Comparison of ENCODE assay signal across 8 cellular contexts in genomic region chr11:64878223-64878493, GRCh38. TPM values are rescaled to one million over a fixed set of nuclear protein-coding genes. Genes with fewer than 3 reads are reported as not detected.
DNase-seq lines count a peak whose midpoint lies in the region; ATAC-seq and TF ChIP-seq lines count a peak whose summit lies in the region.

No MANE protein-coding gene starts in this region.

- H3K36me3 ChIP-seq in H7 (replicated peaks; ENCODE audit: control insufficient read depth, insufficient read depth, low read length) (no peaks in the 10 kb centered on the region; the same call in 1 of the 2 replicates), sigmoid colon (peaks cover 4 to 7% (median 5%) of the 10 kb centered on the region in 4 donors)

- DNase-seq in AG04449 (ENCODE audit: low read depth, low spot score) = no peak
- no peak for DNase-seq in H7
- no peak for DNase-seq in WTC11 (ENCODE audit: low spot score)
- no peak for DNase-seq in Right ventricle myocardium superior
- DNase-seq in sigmoid colon = no peak
- DNase-seq in NCI-H187 treated with DMSO at 0.1 percent for 48 hours (lab: John Stamatoyannopoulos, UW) = no peak
- no peak for DNase-seq in activated CD8-positive, alpha-beta memory T cell treated with anti-CD3 and anti-CD28 coated beads for 24 hours
- DNase-seq in GM03348 (ENCODE audit: low spot score) = no peak

- H3K9me3 Mint-ChIP-seq in WTC11 = no peaks in the 10 kb centered on the region

- H3K4me1 ChIP-seq in sigmoid colon = peaks cover 0 to 54% (median 49%) of the 10 kb centered on the region in 4 donors

- peak overlapping the region; percentile 84 to 97 (median 94) for H3K27ac ChIP-seq in sigmoid colon

- CTCF ChIA-PET in AG04449 (lab: Yijun Ruan, JAX) (interaction anchor here (2.6 to 28.0 kb wide), 4 partner anchors 11 to 136 kb away, joined by 8 to 1375 read pairs (median 60); partner anchors contain the start of genes ARL2 and CDC42BPG), WTC11 (lab: Charles Lee) (interaction anchor here (0.7 to 22.9 kb wide), 8 partner anchors 10 to 232 kb away, joined by 3 to 372 read pairs (median 9); partner anchors contain the start of gene CDC42BPG)

- 0% methylated on average over 21 of the region's 21 CpGs for WGBS in sigmoid colon, 2 donors

- H3K9me3 ChIP-seq in sigmoid colon = no peaks in the 10 kb centered on the region

- H3K4me3 Mint-ChIP-seq in WTC11 = peak overlapping the region; percentile 77

- no peaks in the 10 kb centered on the region; the same call in 1 of the 2 replicates for H3K36me3 Mint-ChIP-seq in WTC11

- H3K4me3 ChIP-seq in AG04449 (ENCODE audit: low read depth, low read length) (peak overlapping the region; percentile 99), H7 (ENCODE audit: insufficient read depth, low read depth, low read length) (peak overlapping the region; percentile 98), sigmoid colon (peak overlapping the region; percentile 61 to 89 (median 72))

- peaks cover 7% of the 10 kb centered on the region for H3K27me3 Mint-ChIP-seq in WTC11 (ENCODE audit: low read depth)

- TF ChIP-seq CTCF in AG04449 (IDR thresholded peaks at IDR 0.05; ENCODE audit: insufficient read depth, low read length, missing control alignments) (no peak), WTC11 (IDR thresholded peaks at IDR 0.05) (no peak), sigmoid colon (IDR thresholded peaks at IDR 0.05) (peak in 1 of 4 experiments; percentile 25)

- POLR2A ChIA-PET in AG04449 (lab: Yijun Ruan, JAX) (interaction anchor here (0.6 to 4.3 kb wide), 10 partner anchors 10 to 68 kb away, joined by 3 to 61 read pairs (median 10); partner anchors contain the start of gene MEN1), WTC11 (lab: Charles Lee) (interaction anchor here (0.6 to 2.4 kb wide), 3 partner anchors 29 to 317 kb away, joined by 3 to 6 read pairs (median 3); no protein-coding TSS in a partner anchor)

- peaks cover 2% of the 10 kb centered on the region for H3K27me3 ChIP-seq in H7 (ENCODE audit: control insufficient read depth, insufficient read depth, low read length)
- no peaks in the 10 kb centered on the region for H3K27me3 ChIP-seq in sigmoid colon

- intact Hi-C loops in Right ventricle myocardium superior (cut with DNase I) (no loop called here), sigmoid colon (cut with DNase I) (loop anchor here (1.0 kb wide), 1 partner anchor 14 kb away; no protein-coding TSS in a partner anchor)

- ATAC-seq in WTC11 (no peak; the same call in 1 of the 2 replicates), Right ventricle myocardium superior (ENCODE audit: poor library complexity) (peak; percentile 45)

- no peak overlapping the region for H3K27ac Mint-ChIP-seq in WTC11

- H3K4me1 Mint-ChIP-seq in WTC11 = peaks cover 20% of the 10 kb centered on the region

- no peak for TF ChIP-seq EP300 in sigmoid colon (IDR thresholded peaks at IDR 0.05)

- TF ChIP-seq POLR2A in sigmoid colon (IDR thresholded peaks at IDR 0.05) = no peak

TF ChIP-seq in WTC11, 78 proteins besides CTCF, POLR2A, EP300 and RAD21 (continues in another document):
- TF ChIP-seq TCF7 (CRISPR knock-in tag; IDR thresholded peaks at IDR 0.05; ENCODE audit: low read depth) = peak; percentile 45; the same call in 1 of the 2 replicates
- no peak for TF ChIP-seq ATF6 (CRISPR knock-in tag; IDR thresholded peaks at IDR 0.05)
- peak; percentile 14; the same call in 1 of the 2 replicates for TF ChIP-seq GABPB1 (CRISPR knock-in tag; IDR thresholded peaks at IDR 0.05)
- no peak; the same call in 1 of the 2 replicates for TF ChIP-seq ZNF232 (CRISPR knock-in tag; IDR thresholded peaks at IDR 0.05)
- no peak for TF ChIP-seq ZNF138 (CRISPR knock-in tag; conservative IDR thresholded peaks at IDR 0.05)
- TF ChIP-seq, protein P1, sequence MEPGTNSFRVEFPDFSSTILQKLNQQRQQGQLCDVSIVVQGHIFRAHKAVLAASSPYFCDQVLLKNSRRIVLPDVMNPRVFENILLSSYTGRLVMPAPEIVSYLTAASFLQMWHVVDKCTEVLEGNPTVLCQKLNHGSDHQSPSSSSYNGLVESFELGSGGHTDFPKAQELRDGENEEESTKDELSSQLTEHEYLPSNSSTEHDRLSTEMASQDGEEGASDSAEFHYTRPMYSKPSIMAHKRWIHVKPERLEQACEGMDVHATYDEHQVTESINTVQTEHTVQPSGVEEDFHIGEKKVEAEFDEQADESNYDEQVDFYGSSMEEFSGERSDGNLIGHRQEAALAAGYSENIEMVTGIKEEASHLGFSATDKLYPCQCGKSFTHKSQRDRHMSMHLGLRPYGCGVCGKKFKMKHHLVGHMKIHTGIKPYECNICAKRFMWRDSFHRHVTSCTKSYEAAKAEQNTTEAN (CRISPR knock-in tag; IDR thresholded peaks at IDR 0.05) = peak; percentile 37; the same call in 1 of the 2 replicates
- TF ChIP-seq FOXK1 (CRISPR knock-in tag; IDR thresholded peaks at IDR 0.05) = 0 out of 2 replicates have a peak, but pooled peaks have one; percentile 16
- no peak for TF ChIP-seq MLX (CRISPR knock-in tag; IDR thresholded peaks at IDR 0.05)

RNA-seq across cellular contexts. Expression of gene EHD1, which starts 0.3 kb away (rescaled TPM):
- total RNA-seq in H7 (2014; rRNA removed; shearing (Covaris generic)) = 23.7 and 30.2 TPM in 2 replicates
- total RNA-seq in WTC11 (2021) = 29.9 to 38.1 TPM (median 35.2 TPM) in 3 replicates
- 47.4 TPM for total RNA-seq in Right ventricle myocardium superior
- 10 to 100 TPM; 38.5 to 73.1 (median 44.1) TPM for total RNA-seq in sigmoid colon
- 10 to 100 TPM; 27.0 to 54.0 (median 29.4) TPM for polyA plus RNA-seq in sigmoid colon

RNA-seq across cellular contexts. Expression of gene CDC42BPG, which starts 33.7 kb away (rescaled TPM):
- 2.3 and 2.6 TPM in 2 replicates for total RNA-seq in H7 (2014; rRNA removed; shearing (Covaris generic))
- 14.9 to 21.6 TPM (median 17.3 TPM) in 3 replicates for total RNA-seq in WTC11 (2021)
- total RNA-seq in Right ventricle myocardium superior = 0.35 TPM
- total RNA-seq in sigmoid colon = under 1 TPM in 3 of 4 donors, not detected in 1; 0.16 to 0.83 (median 0.36) TPM
- 10 to 100 TPM; 19.8 to 39.8 (median 20.8) TPM for polyA plus RNA-seq in sigmoid colon

RNA-seq across cellular contexts. Expression of gene ATG2A, which starts 38.9 kb away (rescaled TPM):
- total RNA-seq in H7 (2014; rRNA removed; shearing (Covaris generic)) = 19.3 and 22.5 TPM in 2 replicates
- 25.2 to 31.4 TPM (median 27.6 TPM) in 3 replicates for total RNA-seq in WTC11 (2021)
- 11.5 TPM for total RNA-seq in Right ventricle myocardium superior
- 10 to 100 TPM; 12.1 to 22.7 (median 14.4) TPM for total RNA-seq in sigmoid colon
- polyA plus RNA-seq in sigmoid colon = 10 to 100 TPM; 13.2 to 27.6 (median 19.4) TPM

RNA-seq across cellular contexts. Expression of gene PPP2R5B, which starts 46.3 kb away (rescaled TPM):
- total RNA-seq in H7 (2014; rRNA removed; shearing (Covaris generic)) = 5.0 and 6.0 TPM in 2 replicates
- 8.7 to 10.2 TPM (median 9.1 TPM) in 3 replicates for total RNA-seq in WTC11 (2021)
- 20.6 TPM for total RNA-seq in Right ventricle myocardium superior
- 10 to 100 TPM; 17.8 to 27.3 (median 21.3) TPM for total RNA-seq in sigmoid colon
- 10 to 100 TPM; 15.6 to 23.4 (median 18.1) TPM for polyA plus RNA-seq in sigmoid colon

RNA-seq across cellular contexts. Expression of gene GPHA2, which starts 57.5 kb away (rescaled TPM):
- total RNA-seq in H7 (2014; rRNA removed; shearing (Covaris generic)) = 2.4 TPM in 1 of 2 replicates, not detected in the other
- 1.0 to 1.6 TPM (median 1.6 TPM) in 3 replicates for total RNA-seq in WTC11 (2021)
- not detected for total RNA-seq in Right ventricle myocardium superior
- total RNA-seq in sigmoid colon = 1 to 10 TPM in 1 of 4 donors, not detected in 3; 2.9 TPM
- under 1 TPM in 1 of 3 donors, not detected in 2; 0.47 TPM for polyA plus RNA-seq in sigmoid colon
